ENCODE assay signal across 8 cellular contexts in genomic region chr2:241314933-241315182, GRCh38. TPM values are rescaled to one million over a fixed set of nuclear protein-coding genes. Genes with fewer than 3 reads are reported as not detected.
DNase-seq lines count a peak whose midpoint lies in the region; ATAC-seq and TF ChIP-seq lines count a peak whose summit lies in the region.

No MANE protein-coding gene starts in this region.

- POLR2A ChIA-PET in AG04449 (lab: Yijun Ruan, JAX) = interaction anchor here (0.8 to 1.5 kb wide), 13 partner anchors 8 to 90 kb away, joined by 3 to 8 read pairs (median 4); no protein-coding TSS in a partner anchor

- H3K9me3 Mint-ChIP-seq in brain = peaks cover 0 to 3% (median 0%) of the 10 kb centered on the region in 5 experiments

- intact Hi-C loops in mucosa of descending colon (cut with DNase I, micrococcal nuclease) = no loop called here

- peak overlapping the region; percentile 98 to 100 (median 98) for H3K4me3 Mint-ChIP-seq in brain

- peaks cover 17% of the 10 kb centered on the region for H3K27me3 Mint-ChIP-seq in brain

- H3K4me3 ChIP-seq in AG04449 (ENCODE audit: low read depth, low read length) (peak overlapping the region; percentile 90), HFF-Myc (replicated peaks; ENCODE audit: low read depth, low read length) (peak overlapping the region; percentile 90), mucosa of descending colon (peak overlapping the region; percentile 74)

- no peak for TF ChIP-seq CTCF in AG04449 (IDR thresholded peaks at IDR 0.05; ENCODE audit: insufficient read depth, low read length, missing control alignments)
- no peak for TF ChIP-seq CTCF in HFF-Myc (IDR thresholded peaks at IDR 0.05; ENCODE audit: low read depth, low read length, missing control alignments)
- no peak for TF ChIP-seq CTCF in brain (conservative IDR thresholded peaks at IDR 0.05)
- TF ChIP-seq CTCF in mucosa of descending colon (IDR thresholded peaks at IDR 0.05) = no peak

- H3K27ac Mint-ChIP-seq in brain = peak overlapping the region; percentile 83 to 100 (median 99)

- CTCF ChIA-PET in AG04449 (lab: Yijun Ruan, JAX) = interaction anchor here (1.0 to 3.8 kb wide), 11 partner anchors 8 to 225 kb away, joined by 3 to 23 read pairs (median 4); no protein-coding TSS in a partner anchor

- H3K9me3 ChIP-seq in mucosa of descending colon = no peaks in the 10 kb centered on the region

- H3K4me1 ChIP-seq in mucosa of descending colon (ENCODE audit: low read depth) = peaks cover 34% of the 10 kb centered on the region

- peaks cover 26% of the 10 kb centered on the region for H3K36me3 Mint-ChIP-seq in brain

- ATAC-seq in mucosa of descending colon (peak; percentile 28), GM19455 (IDR thresholded peaks at IDR 0.05; ENCODE audit: unreplicated experiment) (no peak), GM21447 (IDR thresholded peaks at IDR 0.05; ENCODE audit: unreplicated experiment) (no peak)

- H3K4me1 Mint-ChIP-seq in brain = peaks cover 76% of the 10 kb centered on the region

- DNase-seq in AG04449 (ENCODE audit: low read depth, low spot score) = no peak
- no peak for DNase-seq in HFF-Myc (ENCODE audit: extremely low read depth, low read depth)
- no peak for DNase-seq in mucosa of descending colon
- no peak for DNase-seq in stimulated activated CD4-positive, alpha-beta T cell treated with anti-CD3 and anti-CD28 coated beads, Interleukin-4, amount 100 ng/mL, for 24 hours
- DNase-seq in activated gamma-delta T cell treated with Interleukin-2 at 50 U/mL for 16 hours = no peak

- H3K36me3 ChIP-seq in mucosa of descending colon (ENCODE audit: low read depth) = no peaks in the 10 kb centered on the region

RNA-seq across cellular contexts. Expression of gene HDLBP, which starts 0.6 kb away (rescaled TPM):
- 203 TPM for polyA plus RNA-seq in brain (ENCODE audit: insufficient read depth, low read depth, low replicate concordance)
- 100 to 1,000 TPM; 363 to 417 (median 379) TPM for total RNA-seq in mucosa of descending colon

RNA-seq across cellular contexts. Expression of gene SEPTIN2, which starts 0.9 kb away (rescaled TPM):
- 266 TPM for polyA plus RNA-seq in brain (ENCODE audit: insufficient read depth, low read depth, low replicate concordance)
- total RNA-seq in mucosa of descending colon = 100 to 1,000 TPM; 185 to 262 (median 221) TPM

RNA-seq across cellular contexts. Expression of gene FARP2, which starts 41.2 kb away (rescaled TPM):
- polyA plus RNA-seq in brain (ENCODE audit: insufficient read depth, low read depth, low replicate concordance) = 16.2 TPM
- total RNA-seq in mucosa of descending colon = 100 to 1,000 TPM in 2 of 3 donors, 10 to 100 TPM in 1; 98.1 to 163 (median 109) TPM
